ENCODE assay signal across 10 cellular contexts in the genomic region with DNA sequence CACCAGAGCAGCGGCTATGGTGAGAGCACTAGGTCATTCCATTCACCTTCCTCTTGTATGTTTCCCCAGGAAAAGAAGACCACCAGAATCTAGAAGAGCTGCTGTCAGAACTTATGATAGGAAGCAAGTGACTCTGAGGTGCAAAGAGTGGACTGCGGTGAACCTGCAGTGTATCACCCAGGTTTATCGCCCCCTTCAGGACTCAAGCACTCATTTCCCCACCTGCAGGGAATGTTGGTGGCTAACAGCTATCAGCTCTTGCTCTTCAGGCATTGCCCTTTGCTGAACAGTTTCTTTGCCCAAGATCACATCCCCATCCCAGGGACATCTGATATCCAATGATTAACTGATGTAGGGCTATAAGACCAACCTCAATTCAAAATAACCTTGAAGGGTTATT.
DNase-seq lines count a peak whose midpoint lies in the region; TF ChIP-seq lines count a peak whose summit lies in the region.
"Had no signal": no experiment of that assay in that cellular context is flagged by ENCODE, and none has a peak within 500 bp of the region (broad histone marks: within the 10 kb centered on the region; RNA-seq: fewer than 3 reads in every experiment).

No MANE protein-coding gene starts in this region.

- intact Hi-C loops in spleen (cut with DNase I; ENCODE audit: low total_unique reads), result no loop called here

- H3K27me3 ChIP-seq in spleen (replicated peaks in 1 of 7), result no peaks in the 10 kb centered on the region
- H3K27me3 ChIP-seq: ovary had no signal

- H3K4me3 ChIP-seq in spleen, result peak overlapping the region in 4 of 8 donors; percentile 18 to 57 (median 24)
- H3K4me3 ChIP-seq: ovary had no signal

- H3K9me3 ChIP-seq in spleen, result no peaks in the 10 kb centered on the region
- H3K9me3 ChIP-seq: ovary had no signal

- 65 to 84% (median 77%) methylated on average over 3 of the region's 3 CpGs for WGBS in spleen, 5 donors

- no peaks in the 10 kb centered on the region for H3K36me3 ChIP-seq in spleen
- H3K36me3 ChIP-seq: ovary had no signal

- DNase-seq in NCI-H82 (lab: John Stamatoyannopoulos, UW), result peak; percentile 10
- DNase-seq in NCI-H82 treated with DMSO at 0.1 percent for 48 hours (lab: John Stamatoyannopoulos, UW; ENCODE audit: unreplicated experiment), result no peak
- DNase-seq in cerebellar cortex (ENCODE audit: low spot score), result peak; percentile 7
- no peak for DNase-seq in spleen
- no peak for DNase-seq in NCI-H226
- no peak for DNase-seq in dermis blood vessel endothelial cell
- no peak for DNase-seq in NCI-H1417 treated with DMSO at 0.1 percent for 48 hours (lab: John Stamatoyannopoulos, UW)
- DNase-seq: ovary had no signal

- peaks cover 0 to 55% (median 30%) of the 10 kb centered on the region in 6 donors for H3K4me1 ChIP-seq in spleen

- peak; percentile 27; the same call in 1 of the 2 replicates for TF ChIP-seq CTCF in LNCAP (IDR thresholded peaks at IDR 0.05)
- TF ChIP-seq CTCF in spleen (IDR thresholded peaks at IDR 0.05 in 8 of 11, conservative IDR thresholded peaks at IDR 0.05 in 3 of 11), result peak in 9 of 11 experiments; percentile 12 to 55 (median 36)

- H3K27ac ChIP-seq in spleen, result peak overlapping the region in 4 of 8 donors; percentile 68 to 86 (median 76)
- H3K27ac ChIP-seq: ovary, RWPE1 had no signal

- no peak for TF ChIP-seq POLR2A in spleen (IDR thresholded peaks at IDR 0.05)

Comparison
In these comparisons a context has a peak if more than half of its experiments do, and no peak if none do; other contexts are left out.
1. DNase-seq: peak in NCI-H82 (single experiment) and cerebellar cortex (single experiment); none in NCI-H82 treated with DMSO at 0.1 percent for 48 hours (single experiment), spleen (single experiment), NCI-H226 (single experiment), dermis blood vessel endothelial cell (single experiment) and NCI-H1417 treated with DMSO at 0.1 percent for 48 hours (single experiment).